8 cellular contexts compared by ENCODE assay signal in the genomic region with DNA sequence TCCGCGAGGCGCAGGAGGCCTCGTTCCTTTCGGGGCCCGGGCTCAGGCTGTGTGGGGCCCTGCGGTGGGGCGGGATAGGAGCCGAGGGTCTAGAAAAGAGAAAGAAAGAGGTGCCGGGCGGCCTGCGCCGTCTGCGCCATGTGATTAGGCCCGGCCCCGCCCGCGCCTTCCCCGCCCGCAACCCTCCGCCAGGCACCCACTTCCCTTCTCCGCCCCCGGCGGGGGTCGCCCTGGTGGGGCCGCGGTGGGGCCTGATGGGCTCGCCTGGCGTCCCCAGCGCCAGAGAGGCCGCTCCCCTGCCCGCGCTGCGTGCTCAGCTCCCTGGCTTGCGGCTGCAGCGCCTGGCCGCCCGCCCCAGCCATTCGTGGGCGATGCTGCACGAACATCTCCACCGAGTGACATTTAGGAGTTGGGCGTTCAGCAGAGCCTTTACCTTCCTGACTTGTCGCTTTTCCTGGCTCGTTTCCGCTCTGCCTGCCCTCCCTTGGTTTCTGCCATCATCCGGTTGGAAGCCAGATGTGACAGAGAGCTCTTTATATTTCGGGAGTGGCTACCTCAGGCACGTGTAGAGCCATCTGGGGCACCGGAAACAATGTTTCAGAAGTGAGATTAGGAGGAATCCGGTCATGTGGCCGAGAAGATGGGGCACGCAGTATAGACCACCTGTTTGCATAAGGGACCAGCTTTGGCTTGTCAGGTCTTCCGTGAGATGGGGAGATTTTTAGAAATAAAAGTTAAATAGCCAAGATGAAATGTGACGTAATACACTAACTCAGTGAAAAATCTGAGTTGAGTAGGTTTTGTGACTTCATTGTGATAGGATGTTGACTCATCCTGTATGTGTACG. TPM values are rescaled to one million over a fixed set of nuclear protein-coding genes. Genes with fewer than 3 reads are reported as not detected.
DNase-seq lines count a peak whose midpoint lies in the region; ATAC-seq and TF ChIP-seq lines count a peak whose summit lies in the region.

No MANE protein-coding gene starts in this region.

- H3K27me3 Mint-ChIP-seq in natural killer cell (ENCODE audit: low read depth in 2 of 2) = peaks cover 0 to 2% of the 10 kb centered on the region in 2 donors

- peak; percentile 55 for ATAC-seq in GM21526 (IDR thresholded peaks at IDR 0.05; ENCODE audit: low FRiP score, unreplicated experiment)
- ATAC-seq in natural killer cell = peak; percentile 56 to 76 (median 58)
- ATAC-seq in stimulated activated naive CD8-positive, alpha-beta T cell treated with anti-CD3 and anti-CD28 coated beads, Interleukin-15, Interleukin-2, amounts not matched to agents 100 U/mL and 50 U/mL, for 24 hours = peak; percentile 67

- peaks cover 40% of the 10 kb centered on the region in 2 donors for H3K4me1 Mint-ChIP-seq in natural killer cell

- DNase-seq in DMS 273 treated with DMSO at 0.1 percent for 48 hours (lab: John Stamatoyannopoulos, UW) = peak; percentile 80
- peak; percentile 38 for DNase-seq in HuH-7.5 (ENCODE audit: low spot score)
- peak; percentile 84 for DNase-seq in activated T-cell treated with anti-CD3 and anti-CD28 coated beads, Interleukin-2, amount 50 U/mL, for 48 hours
- peak; percentile 40 for DNase-seq in fibroblast of gingiva (ENCODE audit: low read depth)
- DNase-seq in natural killer cell = peak; percentile 74
- DNase-seq in stimulated activated naive CD8-positive, alpha-beta T cell treated with anti-CD3 and anti-CD28 coated beads, Interleukin-15, Interleukin-2, amounts not matched to agents 100 U/mL and 50 U/mL, for 24 hours = peak; percentile 72

- H3K27ac Mint-ChIP-seq in natural killer cell = peak overlapping the region; percentile 99 to 100

- no peak for TF ChIP-seq CTCF in natural killer cell (IDR thresholded peaks at IDR 0.05)

- no peaks in the 10 kb centered on the region for H3K9me3 Mint-ChIP-seq in natural killer cell

- H3K36me3 Mint-ChIP-seq in natural killer cell = no peaks in the 10 kb centered on the region

- intact Hi-C loops in natural killer cell (cut with micrococcal nuclease) = loop anchor here (2.0 to 10.0 kb wide), 7 partner anchors 133 to 1099 kb away; a partner anchor contains a TSS

- H3K4me3 Mint-ChIP-seq in natural killer cell = peak overlapping the region; percentile 98

TF ChIP-seq in PFSK-1, 5 proteins besides CTCF, POLR2A, EP300 and RAD21:
- TF ChIP-seq SIN3A (IDR thresholded peaks at IDR 0.05; ENCODE audit: borderline replicate concordance, insufficient read depth, low read length) (peak; percentile 80), TAF1 (IDR thresholded peaks at IDR 0.05; ENCODE audit: borderline replicate concordance, insufficient read depth, low read length) (no peak)

RNA-seq across cellular contexts. Expression of a gene that starts 1.1 kb away (rescaled TPM):
- 21.4 TPM for polyA plus RNA-seq in PFSK-1 (2012; ENCODE audit: insufficient read length, low read depth)
- total RNA-seq in natural killer cell = 100 to 1,000 TPM; 279 to 322 (median 285) TPM

Comparison
In these comparisons a context has a peak if more than half of its experiments do, and no peak if none do; other contexts are left out.
1. Peak in every context shown above with its lines: DNase-seq and ATAC-seq.